1 cellular context compared by ENCODE assay signal in genomic region chr7:1555046-1555812, GRCh38.
TF ChIP-seq lines count a peak whose summit lies in the region.

No MANE protein-coding gene starts in this region.

TF ChIP-seq in A549, 52 proteins besides CTCF, POLR2A, EP300 and RAD21 (continued from another document):
- 0 out of 2 replicates have a peak, but pooled peaks have one; percentile 13 for TF ChIP-seq CHD4 (IDR thresholded peaks at IDR 0.05; ENCODE audit: borderline replicate concordance)
- TF ChIP-seq CHD2 (IDR thresholded peaks at IDR 0.05; ENCODE audit: low read length, partially characterized antibody), result peak; percentile 33
- no peak for TF ChIP-seq CBX2 (IDR thresholded peaks at IDR 0.05; ENCODE audit: borderline replicate concordance, low read depth)
- TF ChIP-seq HDAC2 (IDR thresholded peaks at IDR 0.05), result no peak; the same call in 1 of the 2 replicates
- peak; percentile 80; the same call in 1 of the 2 replicates for TF ChIP-seq GATA3 (IDR thresholded peaks at IDR 0.05; ENCODE audit: borderline replicate concordance)
- no peak for TF ChIP-seq PHF8 (IDR thresholded peaks at IDR 0.05; ENCODE audit: borderline replicate concordance, low read depth)
- TF ChIP-seq POLR2AphosphoS2 (conservative IDR thresholded peaks at IDR 0.05; ENCODE audit: low read length), result peak; percentile 81; the same call in 1 of the 2 replicates
- peak; percentile 72 for TF ChIP-seq HOXB5 (CRISPR knock-in tag; IDR thresholded peaks at IDR 0.05)
- TF ChIP-seq, protein P1, sequence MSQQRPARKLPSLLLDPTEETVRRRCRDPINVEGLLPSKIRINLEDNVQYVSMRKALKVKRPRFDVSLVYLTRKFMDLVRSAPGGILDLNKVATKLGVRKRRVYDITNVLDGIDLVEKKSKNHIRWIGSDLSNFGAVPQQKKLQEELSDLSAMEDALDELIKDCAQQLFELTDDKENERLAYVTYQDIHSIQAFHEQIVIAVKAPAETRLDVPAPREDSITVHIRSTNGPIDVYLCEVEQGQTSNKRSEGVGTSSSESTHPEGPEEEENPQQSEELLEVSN (IDR thresholded peaks at IDR 0.05; ENCODE audit: borderline replicate concordance, low read depth), result peak; percentile 58; the same call in 1 of the 2 replicates
- no peak for TF ChIP-seq EHF (CRISPR knock-in tag; IDR thresholded peaks at IDR 0.05)
- no peak for TF ChIP-seq BHLHE40 (IDR thresholded peaks at IDR 0.05; ENCODE audit: low read depth, low read length)
- TF ChIP-seq CBX8 (IDR thresholded peaks at IDR 0.05), result no peak
- TF ChIP-seq, protein P2, sequence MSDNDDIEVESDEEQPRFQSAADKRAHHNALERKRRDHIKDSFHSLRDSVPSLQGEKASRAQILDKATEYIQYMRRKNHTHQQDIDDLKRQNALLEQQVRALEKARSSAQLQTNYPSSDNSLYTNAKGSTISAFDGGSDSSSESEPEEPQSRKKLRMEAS (IDR thresholded peaks at IDR 0.05), result peak; percentile 75
- 0 out of 2 replicates have a peak, but pooled peaks have one; percentile 10 for TF ChIP-seq FOSL2 (IDR thresholded peaks at IDR 0.05)
- peak; percentile 87 for TF ChIP-seq FOSL2 (CRISPR knock-in tag; IDR thresholded peaks at IDR 0.05)
- no peak for TF ChIP-seq ZSCAN20 (CRISPR knock-in tag; IDR thresholded peaks at IDR 0.05)
- TF ChIP-seq HEYL (CRISPR knock-in tag; IDR thresholded peaks at IDR 0.05), result no peak
- peak; percentile 89 for TF ChIP-seq HOXA7 (CRISPR knock-in tag; IDR thresholded peaks at IDR 0.05)
- TF ChIP-seq RFX5 (IDR thresholded peaks at IDR 0.05), result no peak
- no peak for TF ChIP-seq EHMT2 (IDR thresholded peaks at IDR 0.05; ENCODE audit: low read depth)
- no peak for TF ChIP-seq ZC3H11A (IDR thresholded peaks at IDR 0.05)
- TF ChIP-seq ESRRA (IDR thresholded peaks at IDR 0.05; ENCODE audit: borderline replicate concordance, low read length), result no peak
